Comparison of ENCODE assay signal across 29 cellular contexts in genomic region chr1:175978476-175978875, GRCh38.
A peak's percentile ranks its signal among the peaks of the same experiment; 100 is the strongest.
DNase-seq lines count a peak whose midpoint lies in the region; ATAC-seq, FAIRE-seq and TF ChIP-seq lines count a peak whose summit lies in the region.
"Had no signal": no experiment of that assay in that cellular context is flagged by ENCODE, and none has a peak within 500 bp of the region (broad histone marks: within the 10 kb centered on the region; RNA-seq: fewer than 3 reads in every experiment).

No MANE protein-coding gene starts in this region.

- H3K27ac ChIP-seq in IMR-90 (ENCODE audit: insufficient read depth, low read length) (no peak overlapping the region), mesenchymal stem cell (ENCODE audit: low read length, poor library complexity, severe bottlenecking) (no peak overlapping the region), MM.1S (ENCODE audit: low read length) (no peak overlapping the region)
- H3K27ac ChIP-seq: epithelial cell of prostate, heart left ventricle, lower lobe of right lung, prostate gland, SJCRH30, suprapubic skin had no signal

- WGBS in IMR-90 (ENCODE audit: extremely low coverage in 2 of 2, insufficient read length in 1 of 2), 2 experiments = no CpG with 5 or more reads among the region's 1 CpG
- WGBS in mesenchymal stem cell = no CpG with 5 or more reads among the region's 1 CpG

- H3K79me1 ChIP-seq in IMR-90 (ENCODE audit: low read depth in 1 of 2, low read length in 2 of 2) (peaks cover 3 to 11% of the 10 kb centered on the region in 2 experiments; a peak in 3 of 4 replicates), mesenchymal stem cell (replicated peaks; ENCODE audit: low read length, poor library complexity, severe bottlenecking) (peaks cover 6% of the 10 kb centered on the region)

- peak overlapping the region; percentile 9; the same call in 1 of the 2 replicates for H4K5ac ChIP-seq in IMR-90 (ENCODE audit: low read depth, low read length)

- H3K4ac ChIP-seq in IMR-90 (ENCODE audit: low read depth, low read length) = peak overlapping the region; percentile 76
- no peak overlapping the region for H3K4ac ChIP-seq in mesenchymal stem cell (ENCODE audit: low read depth in 1 of 2, low read length in 2 of 2)

- POLR2A ChIA-PET in IMR-90 (lab: Charles Lee; ENCODE audit: unreplicated experiment) = no interaction called here

- H3K9me2 ChIP-seq in MM.1S (replicated peaks; ENCODE audit: insufficient read depth, low read length) = no peaks in the 10 kb centered on the region

- peak overlapping the region; percentile 33; the same call in 1 of the 2 replicates for H3K23ac ChIP-seq in IMR-90 (ENCODE audit: low read depth, low read length)
- no peak overlapping the region for H3K23ac ChIP-seq in mesenchymal stem cell (ENCODE audit: low read length in 2 of 2)

- no peak overlapping the region for H2AK9ac ChIP-seq in IMR-90 (replicated peaks; ENCODE audit: low read depth, low read length, poor library complexity)

- FAIRE-seq in urothelium cell line (lab: Jason Lieb, UNC) = no peak
- FAIRE-seq: D721Med, GM12878, HTR-8/SVneo had no signal

- peak overlapping the region in 5 of 7 donors; percentile 3 to 70 (median 5) for H3K27ac Mint-ChIP-seq in CD14-positive monocyte
- H3K27ac Mint-ChIP-seq: activated T-helper 17 cell treated with anti-CD3 and anti-CD28 coated beads, Interleukin-2, amount 50 U/mL, for 72 hours; B cell; dendritic cell treated with granulocyte-macrophage colony-stimulating factor and Interleukin-4, amounts not matched to agents 40 ng/mL and 50 ng/mL, for 4 days; HFFc6 had no signal

- H2BK5ac ChIP-seq in IMR-90 (ENCODE audit: low read depth, low read length, poor library complexity, severe bottlenecking) = peak overlapping the region; percentile 46
- H2BK5ac ChIP-seq in mesenchymal stem cell (ENCODE audit: low read depth, low read length, poor library complexity, severe bottlenecking) = no peak overlapping the region

- CTCF ChIA-PET in IMR-90 (lab: Yijun Ruan, JAX) = interaction anchor here (0.7 to 0.9 kb wide), 2 partner anchors 9 to 16 kb away, joined by 3 read pairs; no protein-coding TSS in a partner anchor

- H2BK12ac ChIP-seq in mesenchymal stem cell (ENCODE audit: low read length in 2 of 2) = no peak overlapping the region

- no peaks in the 10 kb centered on the region for H3F3A ChIP-seq in MM.1S (ENCODE audit: insufficient read depth, low read length)

- H2BK15ac ChIP-seq in IMR-90 (ENCODE audit: low read depth, low read length) (0 out of 3 replicates have a peak overlapping the region, but pooled peaks have one; percentile 54), mesenchymal stem cell (ENCODE audit: low read depth, poor library complexity, severe bottlenecking) (no peak overlapping the region)

- H3K4me3 ChIP-seq in IMR-90 (ENCODE audit: insufficient read depth, low read depth, low read length) (no peak overlapping the region), cardiac fibroblast (replicated peaks in 1 of 2; ENCODE audit: low read depth in 2 of 2, low read length in 2 of 2) (no peak overlapping the region), mesenchymal stem cell (ENCODE audit: insufficient read depth in 1 of 2, low read depth in 1 of 2, low read length in 2 of 2) (peak overlapping the region in 1 of 2 experiments; percentile 19), MM.1S (ENCODE audit: low read length) (no peak overlapping the region)
- H3K4me3 ChIP-seq: GM12878, heart left ventricle, lower lobe of right lung, prostate gland, SJCRH30, smooth muscle cell, suprapubic skin had no signal

- peaks cover 3% of the 10 kb centered on the region for H3K4me1 Mint-ChIP-seq in CD14-positive monocyte
- H3K4me1 Mint-ChIP-seq: B cell had no signal

- H2BK120ac ChIP-seq in IMR-90 (ENCODE audit: low read depth, low read length) (no peak overlapping the region), mesenchymal stem cell (ENCODE audit: low read depth, low read length) (no peak overlapping the region)

- H4K20me1 ChIP-seq in IMR-90 (ENCODE audit: insufficient read depth, low read length) = no peaks in the 10 kb centered on the region
- no peaks in the 10 kb centered on the region for H4K20me1 ChIP-seq in MM.1S (ENCODE audit: insufficient read depth, low read length)

- TF ChIP-seq RAD21 in IMR-90 (IDR thresholded peaks at IDR 0.05; ENCODE audit: low read length) = no peak

- H3K9ac ChIP-seq in IMR-90 (ENCODE audit: low read depth, low read length) (no peak overlapping the region), mesenchymal stem cell (ENCODE audit: low read length) (peak overlapping the region; percentile 64), MM.1S (ENCODE audit: low read length) (no peak overlapping the region)

- H2AK5ac ChIP-seq in IMR-90 (ENCODE audit: low read depth, low read length) (no peak overlapping the region), mesenchymal stem cell (ENCODE audit: low read length, severe bottlenecking) (no peak overlapping the region)

- H3K79me2 ChIP-seq in MM.1S (ENCODE audit: low read length) = no peaks in the 10 kb centered on the region

- dilution Hi-C loops in IMR-90 (cut with HindIII; ENCODE audit: low sequenced_read_pairs, unreplicated experiment) = no loop called here

- no peak for TF ChIP-seq CTCF in CD14-positive monocyte (IDR thresholded peaks at IDR 0.05)
- TF ChIP-seq CTCF in IMR-90 (conservative IDR thresholded peaks at IDR 0.05; ENCODE audit: low read depth, low read length) = no peak
- TF ChIP-seq CTCF in cardiac fibroblast (IDR thresholded peaks at IDR 0.05; ENCODE audit: low read depth, low read length) = no peak
- no peak for TF ChIP-seq CTCF in MM.1S (IDR thresholded peaks at IDR 0.05; ENCODE audit: low read length)

- intact Hi-C loops in CD14-positive monocyte (cut with micrococcal nuclease) = no loop called here
- intact Hi-C loops in IMR-90 (cut with micrococcal nuclease) = loop anchor here (5.0 kb wide), 1 partner anchor 54 kb away; no protein-coding TSS in a partner anchor

- H3K4me1 ChIP-seq in IMR-90 (ENCODE audit: control insufficient read depth, insufficient read depth, low read length) (peaks cover 6% of the 10 kb centered on the region), mesenchymal stem cell (ENCODE audit: control insufficient read depth, insufficient read depth, low read depth, low read length) (no peaks in the 10 kb centered on the region), MM.1S (ENCODE audit: low read length) (no peaks in the 10 kb centered on the region)
- H3K4me1 ChIP-seq: lower lobe of right lung, prostate gland, suprapubic skin had no signal

- H3K27me3 Mint-ChIP-seq in CD14-positive monocyte (ENCODE audit: low read depth in 3 of 3) = no peaks in the 10 kb centered on the region
- H3K27me3 Mint-ChIP-seq: activated T-helper 17 cell treated with anti-CD3 and anti-CD28 coated beads, Interleukin-2, amount 50 U/mL, for 72 hours; B cell; dendritic cell treated with granulocyte-macrophage colony-stimulating factor and Interleukin-4, amounts not matched to agents 40 ng/mL and 50 ng/mL, for 4 days; naive B cell had no signal

- peak overlapping the region; percentile 62 for H4K91ac ChIP-seq in IMR-90 (ENCODE audit: insufficient read depth, low read depth, low read length)
- no peak overlapping the region for H4K91ac ChIP-seq in mesenchymal stem cell (ENCODE audit: low read length)

- H4K8ac ChIP-seq in IMR-90 (ENCODE audit: low read depth in 2 of 2, low read length in 2 of 2) (peak overlapping the region in 1 of 2 experiments; percentile 54; a peak in 2 of 4 replicates), mesenchymal stem cell (ENCODE audit: low read length) (no peak overlapping the region)

- H3K36me3 Mint-ChIP-seq in CD14-positive monocyte = peaks cover 62 to 66% of the 10 kb centered on the region in 2 donors

- BruUV-seq in IMR-90 (replicated peaks; lab: Mats Ljungman, UMichigan) = no TSS peak

- peaks cover 0 to 13% (median 6%) of the 10 kb centered on the region in 7 donors for H3K9me3 Mint-ChIP-seq in CD14-positive monocyte

- H3K4me2 ChIP-seq in IMR-90 (ENCODE audit: low read depth, low read length) (peak overlapping the region; percentile 74; the same call in 1 of the 2 replicates), mesenchymal stem cell (ENCODE audit: low read length, poor library complexity, severe bottlenecking) (no peak overlapping the region), MM.1S (ENCODE audit: low read depth, low read length) (no peak overlapping the region)
- H3K4me2 ChIP-seq: smooth muscle cell had no signal

- no peak for DNase-seq in CD14-positive monocyte (ENCODE audit: low spot score)
- peak; percentile 34 for DNase-seq in IMR-90
- DNase-seq in cardiac fibroblast (ENCODE audit: low read depth in 2 of 2) = peak; percentile 50 to 52
- DNase-seq in mesenchymal stem cell = peak; percentile 55
- DNase-seq in MM.1S = no peak
- no peak for DNase-seq in urothelium cell line (ENCODE audit: low spot score)
- DNase-seq: activated CD8-positive, alpha-beta memory T cell treated with anti-CD3 and anti-CD28 coated beads for 24 hours; GF-D8; heart left ventricle; HFFc6; lower lobe of right lung; naive B cell; NCI-H1417 treated with DMSO at 0.1 percent for 48 hours; NCI-H774; PC-3; stimulated activated CD4-positive, alpha-beta T cell treated with anti-CD3 and anti-CD28 coated beads, Interleukin-4, amount 100 ng/mL, for 24 hours had no signal

- H3K9me3 ChIP-seq in IMR-90 (ENCODE audit: control insufficient read depth, insufficient read depth, low read length) = peaks cover 2% of the 10 kb centered on the region; the same call in 1 of the 2 replicates
- H3K9me3 ChIP-seq in mesenchymal stem cell (ENCODE audit: control insufficient read depth, low read length) = peaks cover 29% of the 10 kb centered on the region
- H3K9me3 ChIP-seq in MM.1S (replicated peaks; ENCODE audit: insufficient read depth, low read length) = no peaks in the 10 kb centered on the region
- H3K9me3 ChIP-seq: lower lobe of right lung, prostate gland, SJCRH30 had no signal

- peaks cover 2% of the 10 kb centered on the region; the same call in 1 of the 2 replicates for H3K9me1 ChIP-seq in IMR-90 (ENCODE audit: insufficient read depth, low read length)

- H3K36me3 ChIP-seq in IMR-90 (ENCODE audit: control insufficient read depth, insufficient read depth, low read length) (peaks cover 4% of the 10 kb centered on the region; the same call in 1 of the 2 replicates), mesenchymal stem cell (ENCODE audit: control insufficient read depth in 1 of 2, insufficient read depth in 2 of 2, low read depth in 1 of 2, low read length in 2 of 2) (peaks cover 3 to 37% of the 10 kb centered on the region in 2 experiments), MM.1S (replicated peaks; ENCODE audit: insufficient read depth, low read length) (no peaks in the 10 kb centered on the region)
- H3K36me3 ChIP-seq: prostate gland had no signal

- H3K14ac ChIP-seq in IMR-90 (replicated peaks; ENCODE audit: low read depth, low read length) = peak overlapping the region; percentile 64
- no peak overlapping the region for H3K14ac ChIP-seq in mesenchymal stem cell (ENCODE audit: low read length in 2 of 2)

- H2BK20ac ChIP-seq in IMR-90 (ENCODE audit: low read depth, low read length) = 0 out of 2 replicates have a peak overlapping the region, but pooled peaks have one; percentile 11

- no peak for TF ChIP-seq POLR2A in IMR-90 (IDR thresholded peaks at IDR 0.05; ENCODE audit: low read depth, low read length)

- no peak overlapping the region for H3K4me3 Mint-ChIP-seq in CD14-positive monocyte
- H3K4me3 Mint-ChIP-seq: activated T-helper 17 cell treated with anti-CD3 and anti-CD28 coated beads, Interleukin-2, amount 50 U/mL, for 72 hours; B cell; dendritic cell treated with granulocyte-macrophage colony-stimulating factor and Interleukin-4, amounts not matched to agents 40 ng/mL and 50 ng/mL, for 4 days; HFFc6 had no signal

- H2AFZ ChIP-seq in IMR-90 (replicated peaks; ENCODE audit: low read length, poor library complexity) (no peak overlapping the region), mesenchymal stem cell (ENCODE audit: low read depth, low read length) (no peak overlapping the region), MM.1S (ENCODE audit: low read length) (no peak overlapping the region)

- H3K56ac ChIP-seq in IMR-90 (ENCODE audit: extremely low read depth, insufficient read depth, low read length) = no peak overlapping the region

- ATAC-seq in IMR-90 (ENCODE audit: low read depth) = no peak; the same call in 1 of the 2 replicates
- no peak for ATAC-seq in GM21367 (IDR thresholded peaks at IDR 0.05; ENCODE audit: unreplicated experiment)
- no peak for ATAC-seq in GM21717 (IDR thresholded peaks at IDR 0.05; ENCODE audit: unreplicated experiment)
- ATAC-seq: activated T-helper 17 cell treated with anti-CD3 and anti-CD28 coated beads, Interleukin-2, amount 50 U/mL, for 72 hours; GM12878; heart left ventricle; lower lobe of right lung; PC-3 had no signal

- in situ Hi-C loops in IMR-90 (cut with MboI; ENCODE audit: low sequenced_read_pairs) = no loop called here

- H3K18ac ChIP-seq in IMR-90 (ENCODE audit: low read depth, low read length) = peak overlapping the region; percentile 24; the same call in 1 of the 2 replicates
- no peak overlapping the region for H3K18ac ChIP-seq in mesenchymal stem cell (ENCODE audit: low read depth in 1 of 2, low read length in 2 of 2)

- H3K27me3 ChIP-seq in IMR-90 (ENCODE audit: control insufficient read depth, insufficient read depth, low read length) (no peaks in the 10 kb centered on the region), mesenchymal stem cell (ENCODE audit: control insufficient read depth in 1 of 2, insufficient read depth in 1 of 2, low read length in 2 of 2) (no peaks in the 10 kb centered on the region), MM.1S (replicated peaks; ENCODE audit: insufficient read depth, low read length) (no peaks in the 10 kb centered on the region)
- H3K27me3 ChIP-seq: heart left ventricle, SJCRH30, suprapubic skin had no signal

Comparison
In these comparisons a context has a peak if more than half of its experiments do, and no peak if none do; other contexts are left out.
1. DNase-seq: peak in IMR-90 (single experiment), cardiac fibroblast (2 of 2) and mesenchymal stem cell (single experiment); none in CD14-positive monocyte (single experiment), MM.1S (single experiment) and urothelium cell line (single experiment).